ENCODE assay signal across 20 cellular contexts in genomic region chr12:13114251-13115052, GRCh38. TPM values are rescaled to one million over a fixed set of nuclear protein-coding genes. Genes with fewer than 3 reads are reported as not detected.
DNase-seq lines count a peak whose midpoint lies in the region; ATAC-seq, FAIRE-seq and TF ChIP-seq lines count a peak whose summit lies in the region.
"Had no signal": no experiment of that assay in that cellular context is flagged by ENCODE, and none has a peak within 500 bp of the region (broad histone marks: within the 10 kb centered on the region; RNA-seq: fewer than 3 reads in every experiment).

No MANE protein-coding gene starts in this region.

- ATAC-seq in heart right ventricle (peak in 6 of 8 donors; percentile 13 to 45 (median 33)), Right ventricle myocardium inferior (no peak), SK-N-SH treated with all-trans-retinoic acid at 6 μM for 48 hours (no peak)
- ATAC-seq: activated CD8-positive, alpha-beta memory T cell treated with anti-CD3 and anti-CD28 coated beads, Interleukin-2, amount 10 ng/mL, durations not matched to agents 7 days and 5 days; gastroesophageal sphincter; stimulated activated naive B cell treated with anti-CD40 and anti-IgM and Interleukin-4, amounts not matched to agents 10 μg/mL and 1 μg/mL and 100 μg/mL, for 72 hours had no signal

- no peak overlapping the region for H3K56ac ChIP-seq in H1 (replicated peaks; ENCODE audit: insufficient read length, low read depth, low read length)

- no peak overlapping the region for H2BK20ac ChIP-seq in H1 (ENCODE audit: low read length)

- no peak overlapping the region for H4K91ac ChIP-seq in H1 (replicated peaks; ENCODE audit: insufficient read length, low read length)

- no peak overlapping the region for H3K9ac ChIP-seq in H1 (replicated peaks in 1 of 4; ENCODE audit: extremely low read depth in 1 of 4, low read depth in 3 of 4, low read length in 3 of 4)

- TF ChIP-seq CTCF in heart right ventricle (IDR thresholded peaks at IDR 0.05) (no peak), H1 (IDR thresholded peaks at IDR 0.05; ENCODE audit: control extremely low read depth in 1 of 3, insufficient read depth in 1 of 3, low read depth in 1 of 3, low read length in 3 of 3) (no peak), thyroid gland (IDR thresholded peaks at IDR 0.05) (no peak)

- H4K5ac ChIP-seq in H1 (ENCODE audit: insufficient read length, low read depth, low read length), result no peak overlapping the region

- no peak overlapping the region; a peak in 1 of 4 replicates for H3K4me2 ChIP-seq in H1 (ENCODE audit: insufficient read depth in 1 of 2, low read depth in 2 of 2, low read length in 2 of 2)

- H3K14ac ChIP-seq in H1 (ENCODE audit: insufficient read length), result no peak overlapping the region

- TF ChIP-seq EP300 in H1 (IDR thresholded peaks at IDR 0.05; ENCODE audit: borderline replicate concordance in 1 of 2, low read depth in 2 of 2, low read length in 2 of 2), result no peak

- H3K36me3 ChIP-seq in heart right ventricle (no peaks in the 10 kb centered on the region), H1 (ENCODE audit: control insufficient read depth in 2 of 4, insufficient read depth in 4 of 4, low read length in 3 of 4) (no peaks in the 10 kb centered on the region), mesodermal cell (ENCODE audit: control insufficient read depth, insufficient read depth, low read length) (no peaks in the 10 kb centered on the region), thyroid gland (no peaks in the 10 kb centered on the region)
- H3K36me3 ChIP-seq: gastroesophageal sphincter had no signal

- H3K9me3 ChIP-seq in heart right ventricle, result peaks cover 0 to 7% (median 0%) of the 10 kb centered on the region in 11 donors
- peaks cover 0 to 2% of the 10 kb centered on the region in 2 experiments; a peak in 2 of 4 replicates for H3K9me3 ChIP-seq in H1 (ENCODE audit: insufficient read depth in 2 of 2, low read depth in 1 of 2, low read length in 1 of 2)
- peaks cover 17% of the 10 kb centered on the region for H3K9me3 ChIP-seq in mesodermal cell (ENCODE audit: control insufficient read depth, low read length)
- no peaks in the 10 kb centered on the region for H3K9me3 ChIP-seq in thyroid gland
- H3K9me3 ChIP-seq: gastroesophageal sphincter had no signal

- 0 out of 2 replicates have a peak overlapping the region, but pooled peaks have one; percentile 10 for H3K18ac ChIP-seq in H1 (ENCODE audit: extremely low read depth, low read length)

- no peaks in the 10 kb centered on the region for H3K23me2 ChIP-seq in H1 (ENCODE audit: low read depth, low read length)

- H3K4me1 ChIP-seq in heart right ventricle, result peaks cover 7 to 46% (median 27%) of the 10 kb centered on the region in 9 donors
- peaks cover 0 to 13% (median 7%) of the 10 kb centered on the region in 4 experiments; a peak in 6 of 7 replicates for H3K4me1 ChIP-seq in H1 (replicated peaks in 1 of 4; ENCODE audit: control insufficient read depth in 3 of 4, insufficient read depth in 4 of 4, low read length in 3 of 4)
- peaks cover 40% of the 10 kb centered on the region for H3K4me1 ChIP-seq in mesodermal cell (ENCODE audit: control insufficient read depth, insufficient read depth, low read length, poor library complexity, severe bottlenecking)
- peaks cover 4 to 6% of the 10 kb centered on the region in 2 donors for H3K4me1 ChIP-seq in thyroid gland

- H2AFZ ChIP-seq in H1 (ENCODE audit: low read length), result no peak overlapping the region

- no peak overlapping the region for H2BK5ac ChIP-seq in H1 (ENCODE audit: low read depth, low read length)

- H3K23ac ChIP-seq in H1 (ENCODE audit: insufficient read length), result no peak overlapping the region

- H4K20me1 ChIP-seq in H1 (replicated peaks in 1 of 2; ENCODE audit: control insufficient read depth in 1 of 2, insufficient read depth in 2 of 2, low read length in 2 of 2), result no peaks in the 10 kb centered on the region

- no peak for DNase-seq in heart right ventricle
- DNase-seq in Right ventricle myocardium inferior (ENCODE audit: missing footprints), result no peak
- no peak for DNase-seq in H1 (ENCODE audit: low read depth in 1 of 2, low spot score in 2 of 2)
- DNase-seq in thyroid gland, result peak; percentile 69 to 77
- DNase-seq in activated CD8-positive, alpha-beta memory T cell treated with anti-CD3 and anti-CD28 coated beads, Interleukin-2, amount 50 U/mL, for 48 hours, result no peak
- DNase-seq in NCI-H2081 treated with DMSO at 0.1 percent for 48 hours (lab: John Stamatoyannopoulos, UW), result no peak
- DNase-seq: activated B cell treated with CpG ODN at 0.5 μM for 24 hours; activated CD8-positive, alpha-beta memory T cell treated with anti-CD3 and anti-CD28 coated beads, Interleukin-2, amount 10 ng/mL, durations not matched to agents 7 days and 5 days; CD8-positive, alpha-beta memory T cell; naive B cell; NCI-H1105 treated with DMSO at 0.1 percent for 48 hours; NCI-H446; stimulated activated naive B cell treated with anti-CD40 and anti-IgM and Interleukin-4, amounts not matched to agents 10 μg/mL and 1 μg/mL and 100 μg/mL, for 72 hours; T-helper 1 cell had no signal

- CTCF ChIA-PET in H1 (lab: Charles Lee; ENCODE audit: partially characterized antibody), result interaction anchor here (0.6 to 4.9 kb wide), 10 partner anchors 9 to 315 kb away, joined by 3 to 25 read pairs (median 4); no protein-coding TSS in a partner anchor

- no peak overlapping the region for H2BK120ac ChIP-seq in H1 (replicated peaks; ENCODE audit: low read depth, low read length)

- H2BK15ac ChIP-seq in H1 (ENCODE audit: low read length), result peak overlapping the region; percentile 73; the same call in 1 of the 2 replicates

- peak overlapping the region; percentile 55; the same call in 1 of the 2 replicates for H2BK12ac ChIP-seq in H1 (ENCODE audit: low read depth, low read length)

- 44 to 46% methylated on average over 15 of the region's 15 CpGs for WGBS in heart right ventricle, 2 donors
- WGBS in H1 (ENCODE audit: extremely low coverage in 1 of 2, insufficient coverage in 1 of 2, insufficient read length in 1 of 2, insufficient replicate concordance in 2 of 2, low coverage in 1 of 2, low lambda C conversion rate in 2 of 2, missing lambda C conversion rate in 1 of 2), 2 experiments, result 68% methylated on average over 15 of the region's 15 CpGs; no CpG with 5 or more reads in 1 of the 2 experiments
- 57 to 69% methylated on average over 11 to 13 of the region's 15 CpGs for WGBS in mesodermal cell (ENCODE audit: insufficient coverage in 2 of 2), 2 experiments
- 37 to 45% methylated on average over 15 of the region's 15 CpGs for WGBS in thyroid gland, 2 donors

- no peak for TF ChIP-seq RAD21 in H1 (IDR thresholded peaks at IDR 0.05 in 1 of 2, conservative IDR thresholded peaks at IDR 0.05 in 1 of 2; ENCODE audit: low read depth in 2 of 2, low read length in 2 of 2)

- H4K8ac ChIP-seq in H1 (ENCODE audit: extremely low read depth, insufficient read depth, low read length), result no peak overlapping the region

- no peak overlapping the region for H3K4ac ChIP-seq in H1 (replicated peaks; ENCODE audit: insufficient read length, low read depth, low read length)

- H2AK5ac ChIP-seq in H1 (ENCODE audit: low read depth, low read length), result no peak overlapping the region

- H3K27ac ChIP-seq in heart right ventricle (peak overlapping the region in 4 of 10 donors; percentile 9 to 44 (median 31)), H1 (ENCODE audit: low read depth, low read length) (no peak overlapping the region), mesodermal cell (ENCODE audit: low read depth, low read length, severe bottlenecking) (peak overlapping the region; percentile 72), thyroid gland (peak overlapping the region; percentile 55 to 78 (median 61))
- H3K27ac ChIP-seq: gastroesophageal sphincter had no signal

- FAIRE-seq in H1 (lab: Jason Lieb, UNC), result peak; percentile 73
- FAIRE-seq: A204.1, bronchial epithelial cell had no signal

- H3K27me3 ChIP-seq in heart right ventricle (no peaks in the 10 kb centered on the region), H1 (replicated peaks in 1 of 4; ENCODE audit: control insufficient read depth in 3 of 4, extremely low read depth in 1 of 4, insufficient read depth in 3 of 4, low read length in 3 of 4) (peaks cover 0 to 3% (median 0%) of the 10 kb centered on the region in 4 experiments; a peak in 1 of 7 replicates), thyroid gland (no peaks in the 10 kb centered on the region)
- H3K27me3 ChIP-seq: gastroesophageal sphincter had no signal

- POLR2A ChIA-PET in H1 (lab: Charles Lee; ENCODE audit: partially characterized antibody), result interaction anchor here (0.6 to 2.5 kb wide), 3 partner anchors 9 to 21 kb away, joined by 3 to 8 read pairs (median 6); partner anchors contain the start of gene GSG1

- H3K79me1 ChIP-seq in H1 (ENCODE audit: low read depth, low read length), result no peaks in the 10 kb centered on the region

- H3K4me3 ChIP-seq in heart right ventricle (no peak overlapping the region), H1 (ENCODE audit: extremely low read depth in 1 of 4, insufficient read depth in 2 of 4, low read depth in 3 of 4, low read length in 4 of 4) (no peak overlapping the region), mesodermal cell (ENCODE audit: extremely low read depth, insufficient read depth, low read length, poor library complexity, severe bottlenecking) (no peak overlapping the region), thyroid gland (replicated peaks in 1 of 3) (no peak overlapping the region)
- H3K4me3 ChIP-seq: gastroesophageal sphincter had no signal

- intact Hi-C loops in heart right ventricle (cut with DNase I) (loop anchor here in 2 of 10 donors (5.0 kb wide), 2 partner anchors 38 to 83 kb away; partner anchors contain the start of gene EMP1 (in 1 of the 2)), Right ventricle myocardium inferior (cut with DNase I) (loop anchor here (2.0 kb wide), 1 partner anchor 14 kb away; no protein-coding TSS in a partner anchor), thyroid gland (cut with DNase I) (no loop called here)

- no peaks in the 10 kb centered on the region for H3K79me2 ChIP-seq in H1 (ENCODE audit: control insufficient read depth in 1 of 2, insufficient read depth in 2 of 2, low read length in 2 of 2)

- no peak for TF ChIP-seq POLR2A in H1 (IDR thresholded peaks at IDR 0.05; ENCODE audit: control extremely low read depth in 1 of 2, low read depth in 2 of 2, low read length in 2 of 2)
- no peak for TF ChIP-seq POLR2A in thyroid gland (IDR thresholded peaks at IDR 0.05)

RNA-seq across cellular contexts. Expression of gene GSG1, which starts 11.0 kb away (rescaled TPM):
- total RNA-seq in heart right ventricle (not detected), Right ventricle myocardium inferior (not detected), thyroid gland (1 to 10 TPM in 1 of 4 donors, not detected in 3; 1.2 TPM)
- polyA plus RNA-seq in heart right ventricle (not detected), H1 (2011; rRNA removed) (1.3 and 1.4 TPM in 2 replicates)
- total RNA-seq in H1 (2021; fragmentation: NEBNext Ultra II Directional; extraction: Animal tissue kit (Norgen Biotek cat#: 25700)), result 0.89 and 1.3 TPM in 2 replicates
- 1.1 TPM for polyA plus RNA-seq in H1 (2011; cell fraction: cytosol; rRNA removed)
- 0.91 TPM for polyA plus RNA-seq in H1 (2011; cell fraction: nucleus; rRNA removed)
- polyA plus RNA-seq in H1 (2012, experiment 1 of 2), result 0.88 to 1.2 TPM (median 1.0 TPM) in 4 replicates
- polyA plus RNA-seq in H1 (2012, experiment 2 of 2), result 0.41 TPM
- 0.51 TPM for polyA plus RNA-seq in H1 (2013, experiment 1 of 2)
- polyA plus RNA-seq in H1 (2013, experiment 2 of 2), result 0.63 TPM
- polyA minus RNA-seq in H1 (2011; rRNA and poly(A)+ RNA removed), result 0.73 and 1.1 TPM in 2 replicates
- 0.95 TPM for polyA minus RNA-seq in H1 (2011; cell fraction: cytosol; rRNA and poly(A)+ RNA removed)
- polyA minus RNA-seq in H1 (2011; cell fraction: nucleus; rRNA and poly(A)+ RNA removed), result 1.00 TPM
- 0.44 TPM for polyA plus RNA-seq in mesodermal cell (2013, experiment 1 of 2)
- 0.35 TPM for polyA plus RNA-seq in mesodermal cell (2013, experiment 2 of 2)
- total RNA-seq: activated B cell treated with CpG ODN at 0.5 μM for 24 hours; activated CD8-positive, alpha-beta memory T cell treated with anti-CD3 and anti-CD28 coated beads, Interleukin-2, amount 10 ng/mL, durations not matched to agents 7 days and 5 days; bronchial epithelial cell; CD8-positive, alpha-beta memory T cell; gastroesophageal sphincter; right cardiac atrium had no signal
- polyA plus RNA-seq: CD8-positive, alpha-beta memory T cell had no signal

Comparison
In these comparisons a context has a peak if more than half of its experiments do, and no peak if none do; other contexts are left out.
1. ATAC-seq: peak in heart right ventricle (6 of 8); none in Right ventricle myocardium inferior (single experiment) and SK-N-SH treated with all-trans-retinoic acid at 6 μM for 48 hours (single experiment).
2. DNase-seq: peak in thyroid gland (2 of 2); none in heart right ventricle (0 of 2), Right ventricle myocardium inferior (single experiment), H1 (0 of 2), activated CD8-positive, alpha-beta memory T cell treated with anti-CD3 and anti-CD28 coated beads, Interleukin-2, amount 50 U/mL, for 48 hours (single experiment) and NCI-H2081 treated with DMSO at 0.1 percent for 48 hours (single experiment).